Comparison of ENCODE assay signal across 18 cellular contexts in genomic region chr2:66421618-66422017, GRCh38. TPM values are rescaled to one million over a fixed set of nuclear protein-coding genes. Genes with fewer than 3 reads are reported as not detected.
DNase-seq lines count a peak whose midpoint lies in the region; ATAC-seq, FAIRE-seq and TF ChIP-seq lines count a peak whose summit lies in the region.
"Had no signal": no experiment of that assay in that cellular context is flagged by ENCODE, and none has a peak within 500 bp of the region (broad histone marks: within the 10 kb centered on the region; RNA-seq: fewer than 3 reads in every experiment).

No MANE protein-coding gene starts in this region.

- TF ChIP-seq RAD21 in K562 (CRISPR knock-in tag; conservative IDR thresholded peaks at IDR 0.05 in 1 of 2, IDR thresholded peaks at IDR 0.05 in 1 of 2): no peak

- no peaks in the 10 kb centered on the region for H3K79me2 ChIP-seq in OCI-LY3 (ENCODE audit: low read length)
- H3K79me2 ChIP-seq in K562 (ENCODE audit: control insufficient read depth, insufficient read depth, low read length): no peaks in the 10 kb centered on the region

- 0% methylated on average over 1 of the region's 1 CpG for WGBS in K562 (ENCODE audit: insufficient coverage, low coverage, missing lambda C conversion rate)

- POLR2A ChIA-PET in A673 (lab: Charles Lee; ENCODE audit: low non-redundant PET) (no interaction called here), K562 (lab: Yijun Ruan, JAX) (interaction anchor here (1.1 kb wide), 1 partner anchor 146 kb away, joined by 3 read pairs; no protein-coding TSS in a partner anchor)
- POLR2A ChIA-PET in naive thymus-derived CD4-positive, alpha-beta T cell (lab: Charles Lee): no interaction called here

- no TSS peak for BruUV-seq in A673 (replicated peaks; lab: Mats Ljungman, UMichigan)
- BruUV-seq in K562 (replicated peaks; lab: Mats Ljungman, UMichigan): no TSS peak

- ATAC-seq in K562: no peak
- ATAC-seq in naive thymus-derived CD4-positive, alpha-beta T cell: no peak

- peak overlapping the region; percentile 78 for H3K27ac ChIP-seq in A673 (ENCODE audit: low read depth, low read length, poor library complexity, severe bottlenecking)
- H3K27ac ChIP-seq in OCI-LY3 (ENCODE audit: low read length): peak overlapping the region; percentile 21; the same call in 1 of the 2 replicates
- H3K27ac ChIP-seq in K562 (ENCODE audit: extremely low read depth, low read depth, low read length): no peak overlapping the region
- H3K27ac ChIP-seq in naive thymus-derived CD4-positive, alpha-beta T cell (ENCODE audit: low read depth, low read length): no peak overlapping the region
- H3K27ac ChIP-seq in colonic mucosa: no peak overlapping the region
- H3K27ac ChIP-seq: BLaER1, GM23248, HL-60 had no signal

- TF ChIP-seq CTCF in A673 (conservative IDR thresholded peaks at IDR 0.05; ENCODE audit: low read depth, low read length) (no peak), OCI-LY3 (IDR thresholded peaks at IDR 0.05; ENCODE audit: low read depth, low read length) (no peak), K562 (IDR thresholded peaks at IDR 0.05 in 2 of 3, conservative IDR thresholded peaks at IDR 0.05 in 1 of 3; ENCODE audit: insufficient read depth in 2 of 3, low read depth in 1 of 3, low read length in 3 of 3) (no peak), colonic mucosa (IDR thresholded peaks at IDR 0.05) (no peak)

- H3K4me1 ChIP-seq in A673 (ENCODE audit: insufficient read depth, low read length, poor library complexity, severe bottlenecking) (peaks cover 60% of the 10 kb centered on the region), OCI-LY3 (ENCODE audit: low read length) (peaks cover 19% of the 10 kb centered on the region), K562 (replicated peaks in 1 of 2; ENCODE audit: control insufficient read depth in 2 of 2, insufficient read depth in 2 of 2, low read length in 2 of 2) (peaks cover 0 to 9% of the 10 kb centered on the region in 2 experiments; a peak in 1 of 5 replicates), colonic mucosa (no peaks in the 10 kb centered on the region)
- no peaks in the 10 kb centered on the region for H3K4me1 ChIP-seq in naive thymus-derived CD4-positive, alpha-beta T cell (ENCODE audit: control insufficient read depth in 2 of 2, insufficient read depth in 2 of 2, low read length in 2 of 2)
- H3K4me1 ChIP-seq: BLaER1, HAP-1 had no signal

- no peak for TF ChIP-seq POLR2A in K562 (conservative IDR thresholded peaks at IDR 0.05)

- no peaks in the 10 kb centered on the region for H3K4me1 Mint-ChIP-seq in naive thymus-derived CD4-positive, alpha-beta T cell
- H3K4me1 Mint-ChIP-seq: CD4-positive, alpha-beta memory T cell had no signal

- H3K36me3 ChIP-seq in A673 (ENCODE audit: insufficient read depth, low read length, poor library complexity, severe bottlenecking) (no peaks in the 10 kb centered on the region), OCI-LY3 (replicated peaks; ENCODE audit: low read depth, low read length) (no peaks in the 10 kb centered on the region), K562 (ENCODE audit: control insufficient read depth, insufficient read depth, low read length) (no peaks in the 10 kb centered on the region), colonic mucosa (no peaks in the 10 kb centered on the region)
- H3K36me3 ChIP-seq in naive thymus-derived CD4-positive, alpha-beta T cell (ENCODE audit: control insufficient read depth in 2 of 3, insufficient read depth in 3 of 3, low read length in 3 of 3): no peaks in the 10 kb centered on the region
- H3K36me3 ChIP-seq: BLaER1, HAP-1 had no signal

- peaks cover 0 to 6% (median 0%) of the 10 kb centered on the region in 11 donors for H3K9me3 Mint-ChIP-seq in naive thymus-derived CD4-positive, alpha-beta T cell
- H3K9me3 Mint-ChIP-seq: IgD-negative memory B cell had no signal

- H3K4me3 Mint-ChIP-seq in naive thymus-derived CD4-positive, alpha-beta T cell: no peak overlapping the region
- H3K4me3 Mint-ChIP-seq: CD14-positive monocyte; CD4-positive, alpha-beta memory T cell; IgD-negative memory B cell had no signal

- H3K9me3 ChIP-seq in A673 (ENCODE audit: low read depth, low read length, poor library complexity, severe bottlenecking) (no peaks in the 10 kb centered on the region), OCI-LY3 (ENCODE audit: insufficient read depth, low read length) (no peaks in the 10 kb centered on the region), K562 (replicated peaks; ENCODE audit: control insufficient read depth, insufficient read depth, low read depth, low read length) (no peaks in the 10 kb centered on the region), colonic mucosa (no peaks in the 10 kb centered on the region)
- no peaks in the 10 kb centered on the region for H3K9me3 ChIP-seq in naive thymus-derived CD4-positive, alpha-beta T cell (ENCODE audit: control insufficient read depth in 2 of 3, low read length in 3 of 3)
- H3K9me3 ChIP-seq: HAP-1 had no signal

- H3K27me3 Mint-ChIP-seq in naive thymus-derived CD4-positive, alpha-beta T cell: peaks cover 18 to 38% (median 23%) of the 10 kb centered on the region in 5 donors

- no peaks in the 10 kb centered on the region for H3K9me1 ChIP-seq in K562 (ENCODE audit: control insufficient read depth, insufficient read depth, low read length)

- no peak overlapping the region for H3K4me3 ChIP-seq in A673 (ENCODE audit: low read depth, low read length, poor library complexity, severe bottlenecking)
- peak overlapping the region; percentile 60 for H3K4me3 ChIP-seq in OCI-LY3 (ENCODE audit: low read length)
- no peak overlapping the region for H3K4me3 ChIP-seq in K562
- no peak overlapping the region for H3K4me3 ChIP-seq in naive thymus-derived CD4-positive, alpha-beta T cell (ENCODE audit: low read length)
- no peak overlapping the region for H3K4me3 ChIP-seq in colonic mucosa
- H3K4me3 ChIP-seq: BLaER1, GM23248, HAP-1 had no signal

- CTCF ChIA-PET in A673 (lab: Charles Lee): no interaction called here
- CTCF ChIA-PET in K562 (lab: Yijun Ruan, JAX; ENCODE audit: low intra/inter-chr PET ratio): no interaction called here
- CTCF ChIA-PET in naive thymus-derived CD4-positive, alpha-beta T cell (lab: Charles Lee): no interaction called here

- in situ Hi-C loops in K562 (cut with MboI): no loop called here

- H3K27ac Mint-ChIP-seq in naive thymus-derived CD4-positive, alpha-beta T cell: no peak overlapping the region
- H3K27ac Mint-ChIP-seq: CD14-positive monocyte; CD4-positive, alpha-beta memory T cell; IgD-negative memory B cell had no signal

- TF ChIP-seq EP300 in K562 (IDR thresholded peaks at IDR 0.05; ENCODE audit: low read length): no peak

- H2AFZ ChIP-seq in OCI-LY3 (ENCODE audit: low read depth, low read length) (no peak overlapping the region), K562 (ENCODE audit: low read depth, low read length) (no peak overlapping the region)
- H2AFZ ChIP-seq: GM23248 had no signal

- H3K4me2 ChIP-seq in OCI-LY3 (ENCODE audit: low read length) (peak overlapping the region; percentile 74), K562 (ENCODE audit: insufficient read depth, low read length) (no peak overlapping the region)
- H3K4me2 ChIP-seq: BLaER1 had no signal

- H3K27me3 ChIP-seq in A673 (replicated peaks; ENCODE audit: insufficient read depth, low read depth, low read length, poor library complexity) (no peaks in the 10 kb centered on the region), OCI-LY3 (ENCODE audit: low read depth, low read length) (peaks cover 2% of the 10 kb centered on the region; the same call in 1 of the 2 replicates), K562 (ENCODE audit: control insufficient read depth in 2 of 2, insufficient read depth in 2 of 2, low read length in 2 of 2) (peaks cover 20 to 28% of the 10 kb centered on the region in 2 experiments), colonic mucosa (peaks cover 14% of the 10 kb centered on the region)
- no peaks in the 10 kb centered on the region for H3K27me3 ChIP-seq in naive thymus-derived CD4-positive, alpha-beta T cell (ENCODE audit: control insufficient read depth in 2 of 2, insufficient read depth in 2 of 2, low read length in 2 of 2)

- intact Hi-C loops in A673 (cut with micrococcal nuclease; ENCODE audit: unreplicated experiment) (no loop called here), K562 (cut with micrococcal nuclease) (loop anchor here (10.0 kb wide), 1 partner anchor 777 kb away; no protein-coding TSS in a partner anchor), colonic mucosa (cut with DNase I) (loop anchor here (10.0 kb wide), 1 partner anchor 1423 kb away; no protein-coding TSS in a partner anchor)
- intact Hi-C loops in naive thymus-derived CD4-positive, alpha-beta T cell (cut with micrococcal nuclease): no loop called here

- FAIRE-seq in K562 (lab: Jason Lieb, UNC): no peak
- FAIRE-seq: GM19239 had no signal

- no peaks in the 10 kb centered on the region for H3K36me3 Mint-ChIP-seq in naive thymus-derived CD4-positive, alpha-beta T cell
- H3K36me3 Mint-ChIP-seq: CD14-positive monocyte; CD4-positive, alpha-beta memory T cell had no signal

- H3K9ac ChIP-seq in OCI-LY3 (ENCODE audit: low read length) (no peak overlapping the region), K562 (ENCODE audit: insufficient read depth in 1 of 2, low read depth in 2 of 2, low read length in 2 of 2) (no peak overlapping the region), colonic mucosa (ENCODE audit: low read depth in 2 of 2, low read length in 2 of 2) (no peak overlapping the region)
- H3K9ac ChIP-seq: BLaER1, GM23248 had no signal

- H4K20me1 ChIP-seq in OCI-LY3 (ENCODE audit: insufficient read depth, low read length) (no peaks in the 10 kb centered on the region), K562 (replicated peaks; ENCODE audit: control insufficient read depth, insufficient read depth, low read length) (no peaks in the 10 kb centered on the region)
- H4K20me1 ChIP-seq: BLaER1 had no signal

- DNase-seq in A673 (ENCODE audit: low spot score) (peak; percentile 60), K562 (ENCODE audit: extremely low read depth in 1 of 4, low spot score in 3 of 4) (no peak), AG20443 (ENCODE audit: low spot score) (no peak), colonic mucosa (no peak)
- no peak for DNase-seq in naive thymus-derived CD4-positive, alpha-beta T cell
- DNase-seq: Calu3; CD4-positive, alpha-beta memory T cell; DMS79 treated with DMSO at 0.1 percent for 48 hours; GF-D8; GM23248; KG1 had no signal

RNA-seq across cellular contexts. Expression of gene MEIS1, which starts 13.3 kb away (rescaled TPM):
- total RNA-seq in A673 (2021) (89.4 and 103 TPM in 2 replicates), K562 (2014; rRNA removed) (5.6 and 7.1 TPM in 2 replicates), K562 (2014; rRNA removed; fragmentation: Illumina TruSeq; extraction: Trizol) (5.9 and 8.0 TPM in 2 replicates), K562 (2015; rRNA removed; fragmentation: Illumina TruSeq; extraction: Trizol) (7.1 and 7.5 TPM in 2 replicates), K562 (2021) (8.7 and 9.0 TPM in 2 replicates), colonic mucosa (10 to 100 TPM in 1 of 2 donors, 1 to 10 TPM in 1; 8.9 to 23.1 TPM)
- total RNA-seq in K562 (2011; cell fraction: chromatin; rRNA removed; ENCODE audit: low replicate concordance): 13.6 and 52.6 TPM in 2 replicates
- 11.7 and 15.3 TPM in 2 replicates for total RNA-seq in K562 (2011; cell fraction: nucleolus; rRNA removed)
- total RNA-seq in K562 (2011; cell fraction: nucleoplasm; rRNA removed): 23.2 and 31.9 TPM in 2 replicates
- polyA plus RNA-seq in K562 (2011; rRNA removed) (4.7 and 6.7 TPM in 2 replicates), K562 (2014; fragmentation: Illumina TruSeq; extraction: Trizol) (3.5 and 3.9 TPM in 2 replicates), K562 (2014; fragmentation: Nextera tagmentation; extraction: Ambion mirVana) (1 to 10 TPM; 2.3 to 6.7 TPM), K562 (2014; rRNA removed) (4.7 and 8.1 TPM in 2 replicates)
- polyA plus RNA-seq in K562 (2011; cell fraction: cytosol; rRNA removed): 3.0 and 4.7 TPM in 2 replicates
- 13.1 and 17.8 TPM in 2 replicates for polyA plus RNA-seq in K562 (2011; cell fraction: nucleus; rRNA removed)
- 4.0 and 4.8 TPM in 2 replicates for polyA plus RNA-seq in K562 (2012)
- polyA minus RNA-seq in K562 (2011; rRNA and poly(A)+ RNA removed): 18.2 and 28.5 TPM in 2 replicates
- 4.7 and 5.2 TPM in 2 replicates for polyA minus RNA-seq in K562 (2011; cell fraction: cytosol; rRNA and poly(A)+ RNA removed)
- polyA minus RNA-seq in K562 (2011; cell fraction: nucleus; rRNA and poly(A)+ RNA removed): 19.8 and 25.3 TPM in 2 replicates
- total RNA-seq in naive thymus-derived CD4-positive, alpha-beta T cell: 1 to 10 TPM in 1 of 5 experiments, under 1 TPM in 2, not detected in 2; 0.05 to 5.6 (median 0.56) TPM
- polyA plus RNA-seq in naive thymus-derived CD4-positive, alpha-beta T cell: not detected
- total RNA-seq: CD4-positive, alpha-beta memory T cell had no signal
- polyA plus RNA-seq: CD4-positive, alpha-beta memory T cell had no signal

Comparison
In these comparisons a context has a peak if more than half of its experiments do, and no peak if none do; other contexts are left out.
1. H3K27ac ChIP-seq: peak in A673 (single experiment) and OCI-LY3 (single experiment); none in K562 (single experiment), naive thymus-derived CD4-positive, alpha-beta T cell (single experiment) and colonic mucosa (single experiment).
2. intact Hi-C loops: an anchor here in K562 (10.0 kb wide) and colonic mucosa (10.0 kb wide); none called in A673 and naive thymus-derived CD4-positive, alpha-beta T cell.